ENCODE assay signal across 1 cellular context in genomic region chr12:57736743-57737466, GRCh38.
A peak's percentile ranks its signal among the peaks of the same experiment; 100 is the strongest.
TF ChIP-seq lines count a peak whose summit lies in the region.

No MANE protein-coding gene starts in this region.

TF ChIP-seq in K562, 482 proteins besides CTCF, POLR2A, EP300 and RAD21 (continued from another document):
- TF ChIP-seq TEAD4 (IDR thresholded peaks at IDR 0.05; ENCODE audit: low read length) (no peak), TEAD4 (CRISPR knock-in tag; IDR thresholded peaks at IDR 0.05; ENCODE audit: borderline replicate concordance) (no peak), SMAD3 (CRISPR knock-in tag; conservative IDR thresholded peaks at IDR 0.05) (no peak), RAD51 (IDR thresholded peaks at IDR 0.05; ENCODE audit: borderline replicate concordance, low read depth) (no peak), CREB1 (IDR thresholded peaks at IDR 0.05) (0 out of 2 replicates have a peak, but pooled peaks have one; percentile 12), CREB1 (CRISPR knock-in tag; IDR thresholded peaks at IDR 0.05) (no peak)
